8 cellular contexts compared by ENCODE assay signal in genomic region chr17:29617125-29617480, GRCh38. TPM values are rescaled to one million over a fixed set of nuclear protein-coding genes. Genes with fewer than 3 reads are reported as not detected.
DNase-seq lines count a peak whose midpoint lies in the region; ATAC-seq, FAIRE-seq and TF ChIP-seq lines count a peak whose summit lies in the region.

No MANE protein-coding gene starts in this region.

- TF ChIP-seq CTCF in cardiac fibroblast (IDR thresholded peaks at IDR 0.05; ENCODE audit: low read depth, low read length) (peak; percentile 51), kidney (IDR thresholded peaks at IDR 0.05; ENCODE audit: borderline replicate concordance, extremely low read depth, insufficient read depth) (peak; percentile 54)

- H3K36me3 ChIP-seq in kidney (ENCODE audit: control insufficient read depth in 1 of 2, insufficient read depth in 2 of 2, low read length in 2 of 2): no peaks in the 10 kb centered on the region

- H3K4me3 ChIP-seq in cardiac fibroblast (replicated peaks in 1 of 2; ENCODE audit: low read depth in 2 of 2, low read length in 2 of 2) (no peak overlapping the region), kidney (ENCODE audit: low read length in 2 of 2) (peak overlapping the region in 1 of 2 donors; percentile 37)

- H3K9me3 ChIP-seq in kidney (ENCODE audit: control insufficient read depth in 1 of 2, low read length in 2 of 2): no peaks in the 10 kb centered on the region

- H3K9ac ChIP-seq in kidney (ENCODE audit: low read length in 2 of 2): no peak overlapping the region

- H3K27ac ChIP-seq in kidney (ENCODE audit: low read depth in 2 of 2, low read length in 2 of 2): no peak overlapping the region

- H3K4me1 ChIP-seq in kidney (ENCODE audit: control insufficient read depth in 1 of 2, insufficient read depth in 1 of 2, low read depth in 1 of 2, low read length in 2 of 2): peaks cover 17 to 35% of the 10 kb centered on the region in 2 donors

- intact Hi-C loops in kidney (cut with DNase I): no loop called here

- ATAC-seq in GM21786 (IDR thresholded peaks at IDR 0.05; ENCODE audit: unreplicated experiment): peak; percentile 52

- DNase-seq in COLO829 (ENCODE audit: low spot score): peak; percentile 61
- peak; percentile 27 for DNase-seq in NCI-H1417 treated with DMSO at 0.1 percent for 48 hours (lab: John Stamatoyannopoulos, UW)
- peak; percentile 81 to 87 (median 83) for DNase-seq in activated CD4-positive, CD25-positive, alpha-beta regulatory T cell (lab: John Stamatoyannopoulos, UW)
- DNase-seq in cardiac fibroblast (ENCODE audit: low read depth in 2 of 2): peak; percentile 65 to 68
- peak; percentile 93 for DNase-seq in kidney
- peak; percentile 84 to 92 (median 86) for DNase-seq in stimulated activated CD4-positive, alpha-beta T cell treated with anti-CD3 and anti-CD28 coated beads, Interleukin-1b, Interleukin-23, amount 100 ng/mL, for 24 hours (ENCODE audit: low read depth in 4 of 4, low spot score in 1 of 4)
- no peak for DNase-seq in DMS114 treated with DMSO at 0.1 percent for 48 hours (lab: John Stamatoyannopoulos, UW; ENCODE audit: unreplicated experiment)

- FAIRE-seq in kidney (lab: Jason Lieb, UNC): no peak

RNA-seq across cellular contexts. Expression of gene CORO6, which starts 5.6 kb away (rescaled TPM):
- 5.9 TPM for total RNA-seq in kidney
- 2.1 TPM for polyA plus RNA-seq in kidney (ENCODE audit: insufficient read depth, low read depth, low replicate concordance)

RNA-seq across cellular contexts. Expression of gene ANKRD13B, which starts 24.2 kb away (rescaled TPM):
- 3.3 TPM for total RNA-seq in kidney
- 2.8 TPM for polyA plus RNA-seq in kidney (ENCODE audit: insufficient read depth, low read depth, low replicate concordance)

RNA-seq across cellular contexts. Expression of gene GIT1, which starts 27.7 kb away (rescaled TPM):
- total RNA-seq in kidney: 41.9 TPM
- polyA plus RNA-seq in kidney (ENCODE audit: insufficient read depth, low read depth, low replicate concordance): 21.4 TPM

RNA-seq across cellular contexts. Expression of gene TP53I13, which starts 48.6 kb away (rescaled TPM):
- 51.6 TPM for total RNA-seq in kidney
- 75.5 TPM for polyA plus RNA-seq in kidney (ENCODE audit: insufficient read depth, low read depth, low replicate concordance)

RNA-seq across cellular contexts. Expression of gene ABHD15, which starts 50.3 kb away (rescaled TPM):
- 9.8 TPM for total RNA-seq in kidney
- 8.9 TPM for polyA plus RNA-seq in kidney (ENCODE audit: insufficient read depth, low read depth, low replicate concordance)
